ENCODE assay signal across 21 cellular contexts in the genomic region with DNA sequence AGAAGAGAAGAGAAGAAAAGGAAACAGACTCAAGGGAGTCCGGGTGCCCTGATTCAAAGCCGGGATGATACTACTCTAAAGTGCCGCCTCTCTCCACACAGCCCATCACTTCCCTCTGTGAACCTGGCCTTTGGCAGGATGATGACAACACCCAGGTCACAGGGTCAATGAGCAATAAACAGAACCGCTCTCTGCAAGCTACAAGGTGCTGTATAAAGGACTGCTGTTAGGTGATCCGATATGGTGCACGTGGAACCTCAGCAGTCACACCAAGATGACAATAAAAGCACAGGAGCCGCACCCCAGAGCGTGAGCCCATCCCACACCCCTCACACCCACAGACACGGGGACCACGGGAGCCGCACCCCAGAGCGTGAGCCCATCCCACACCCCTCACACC. TPM values are rescaled to one million over a fixed set of nuclear protein-coding genes. Genes with fewer than 3 reads are reported as not detected.
DNase-seq lines count a peak whose midpoint lies in the region; FAIRE-seq and TF ChIP-seq lines count a peak whose summit lies in the region.
"Had no signal": no experiment of that assay in that cellular context is flagged by ENCODE, and none has a peak within 500 bp of the region (broad histone marks: within the 10 kb centered on the region; RNA-seq: fewer than 3 reads in every experiment).

No MANE protein-coding gene starts in this region.

- H3K4me3 ChIP-seq in hepatocyte: no peak overlapping the region
- no peak overlapping the region for H3K4me3 ChIP-seq in small intestine (ENCODE audit: low read depth in 1 of 2, low read length in 2 of 2)
- H3K4me3 ChIP-seq in kidney (ENCODE audit: low read length in 2 of 2): no peak overlapping the region
- H3K4me3 ChIP-seq: PC-9, SK-N-MC had no signal

- no peak overlapping the region for H3K9ac ChIP-seq in kidney (ENCODE audit: low read length in 2 of 2)

- no peaks in the 10 kb centered on the region for H3K27me3 Mint-ChIP-seq in activated naive CD4-positive, alpha-beta T cell treated with anti-CD3 and anti-CD28 coated beads, Interleukin-2, amount 10 ng/mL, durations not matched to agents 7 days and 5 days

- DNase-seq in activated naive CD4-positive, alpha-beta T cell treated with anti-CD3 and anti-CD28 coated beads, Interleukin-2, amount 10 ng/mL, durations not matched to agents 7 days and 5 days: no peak
- no peak for DNase-seq in activated naive CD4-positive, alpha-beta T cell treated with Interleukin-2 at 50 U/mL for 16 hours
- peak; percentile 15 for DNase-seq in M059J (ENCODE audit: low read depth)
- DNase-seq in hepatocyte (ENCODE audit: low spot score): peak; percentile 61
- peak; percentile 92 for DNase-seq in small intestine
- no peak for DNase-seq in kidney
- DNase-seq in stimulated activated CD4-positive, alpha-beta T cell treated with anti-CD3 and anti-CD28 coated beads, Interleukin-4, amount 100 ng/mL, for 4 hours: no peak
- DNase-seq in NCI-H446 (lab: John Stamatoyannopoulos, UW): no peak
- DNase-seq: Calu3, DND-41, GF-D8, GOT3, Kasumi-1, MV-4-11, NCI-H1436, NCI-H2029 treated with DMSO at 0.1 percent for 48 hours, NCI-H526, PC-9 had no signal

- H3K79me2 ChIP-seq in hepatocyte: no peaks in the 10 kb centered on the region

- H3K27ac Mint-ChIP-seq in activated naive CD4-positive, alpha-beta T cell treated with anti-CD3 and anti-CD28 coated beads, Interleukin-2, amount 10 ng/mL, durations not matched to agents 7 days and 5 days: peak overlapping the region; percentile 33

- no peaks in the 10 kb centered on the region for H3K4me1 Mint-ChIP-seq in activated naive CD4-positive, alpha-beta T cell treated with anti-CD3 and anti-CD28 coated beads, Interleukin-2, amount 10 ng/mL, durations not matched to agents 7 days and 5 days

- H3K9me3 ChIP-seq in hepatocyte (ENCODE audit: low read depth) (no peaks in the 10 kb centered on the region), small intestine (ENCODE audit: control insufficient read depth, low read depth) (no peaks in the 10 kb centered on the region), kidney (ENCODE audit: control insufficient read depth in 1 of 2, low read length in 2 of 2) (no peaks in the 10 kb centered on the region)

- FAIRE-seq in small intestine (lab: Jason Lieb, UNC) (no peak), kidney (lab: Jason Lieb, UNC) (no peak)
- FAIRE-seq: A204.1 had no signal

- no peaks in the 10 kb centered on the region for H3K36me3 Mint-ChIP-seq in activated naive CD4-positive, alpha-beta T cell treated with anti-CD3 and anti-CD28 coated beads, Interleukin-2, amount 10 ng/mL, durations not matched to agents 7 days and 5 days

- no peaks in the 10 kb centered on the region for H3K9me3 Mint-ChIP-seq in activated naive CD4-positive, alpha-beta T cell treated with anti-CD3 and anti-CD28 coated beads, Interleukin-2, amount 10 ng/mL, durations not matched to agents 7 days and 5 days

- CTCF ChIA-PET in activated naive CD4-positive, alpha-beta T cell treated with anti-CD3 and anti-CD28 coated beads, Interleukin-2, amount 10 ng/mL, durations not matched to agents 7 days and 5 days (lab: Charles Lee): no interaction called here

- H3K9me2 ChIP-seq in hepatocyte (replicated peaks; ENCODE audit: insufficient read depth): no peaks in the 10 kb centered on the region

- H3K27ac ChIP-seq in hepatocyte (no peak overlapping the region), small intestine (ENCODE audit: low read depth in 1 of 2, low read length in 1 of 2) (no peak overlapping the region), kidney (ENCODE audit: low read depth in 2 of 2, low read length in 2 of 2) (no peak overlapping the region)
- H3K27ac ChIP-seq: C4-2B, PC-9, SK-N-MC had no signal

- no peaks in the 10 kb centered on the region for H4K20me1 ChIP-seq in hepatocyte (ENCODE audit: insufficient read depth, poor library complexity, severe bottlenecking)

- H3K36me3 ChIP-seq in hepatocyte (replicated peaks; ENCODE audit: insufficient read depth, low read depth) (no peaks in the 10 kb centered on the region), small intestine (ENCODE audit: control insufficient read depth in 2 of 2, insufficient read depth in 2 of 2, low read length in 2 of 2) (no peaks in the 10 kb centered on the region), kidney (ENCODE audit: control insufficient read depth in 1 of 2, insufficient read depth in 2 of 2, low read length in 2 of 2) (peaks cover 0 to 3% of the 10 kb centered on the region in 2 donors)

- 42% methylated on average over 6 of the region's 12 CpGs for WGBS in hepatocyte (ENCODE audit: low lambda C conversion rate, missing lambda C conversion rate)
- WGBS in small intestine, 3 donors: 19 to 62% (median 46%) methylated on average over 8 to 12 of the region's 12 CpGs

- H3K4me1 ChIP-seq in hepatocyte (ENCODE audit: insufficient read depth) (peaks cover 7% of the 10 kb centered on the region), small intestine (ENCODE audit: control insufficient read depth in 2 of 2, insufficient read depth in 1 of 2, low read depth in 1 of 2, low read length in 1 of 2) (no peaks in the 10 kb centered on the region), kidney (ENCODE audit: control insufficient read depth in 1 of 2, insufficient read depth in 1 of 2, low read depth in 1 of 2, low read length in 2 of 2) (no peaks in the 10 kb centered on the region)

- no peak overlapping the region for H3K4me3 Mint-ChIP-seq in activated naive CD4-positive, alpha-beta T cell treated with anti-CD3 and anti-CD28 coated beads, Interleukin-2, amount 10 ng/mL, durations not matched to agents 7 days and 5 days

- intact Hi-C loops in kidney (cut with DNase I): no loop called here

- H2AFZ ChIP-seq in hepatocyte: no peak overlapping the region
- H2AFZ ChIP-seq: PC-9 had no signal

- H3K27me3 ChIP-seq in hepatocyte (no peaks in the 10 kb centered on the region), small intestine (ENCODE audit: control insufficient read depth in 2 of 2, insufficient read depth in 2 of 2, low read length in 2 of 2) (no peaks in the 10 kb centered on the region)

- H3K4me2 ChIP-seq in hepatocyte: no peak overlapping the region
- H3K4me2 ChIP-seq: PC-9 had no signal

- no peak for TF ChIP-seq CTCF in hepatocyte (IDR thresholded peaks at IDR 0.05; ENCODE audit: poor library complexity)
- TF ChIP-seq CTCF in kidney (IDR thresholded peaks at IDR 0.05; ENCODE audit: borderline replicate concordance, extremely low read depth, insufficient read depth): no peak

RNA-seq across cellular contexts. Expression of gene TTLL1, which starts 10.7 kb away (rescaled TPM):
- total RNA-seq in M059J (2014; rRNA removed; shearing (Covaris generic)): 2.1 and 6.2 TPM in 2 replicates
- 4.9 and 6.4 TPM in 2 replicates for total RNA-seq in hepatocyte
- polyA plus RNA-seq in hepatocyte: 8.7 and 9.5 TPM in 2 replicates
- polyA plus RNA-seq in small intestine: 1 to 10 TPM; 1.1 to 4.2 (median 1.1) TPM
- 8.4 TPM for total RNA-seq in kidney
- polyA plus RNA-seq in kidney (ENCODE audit: insufficient read depth, low read depth, low replicate concordance): 11.5 TPM

RNA-seq across cellular contexts. Expression of gene BIK, which starts 32.0 kb away (rescaled TPM):
- 0.86 and 1.1 TPM in 2 replicates for total RNA-seq in M059J (2014; rRNA removed; shearing (Covaris generic))
- total RNA-seq in hepatocyte (2.0 and 10.6 TPM in 2 replicates), kidney (4.7 TPM)
- polyA plus RNA-seq in hepatocyte (15.5 and 17.7 TPM in 2 replicates), small intestine (10 to 100 TPM; 14.7 to 26.2 (median 22.7) TPM), kidney (ENCODE audit: insufficient read depth, low read depth, low replicate concordance) (4.8 TPM)

Comparison
In these comparisons a context has a peak if more than half of its experiments do, and no peak if none do; other contexts are left out.
1. DNase-seq: peak in M059J (single experiment), hepatocyte (single experiment) and small intestine (single experiment); none in activated naive CD4-positive, alpha-beta T cell treated with anti-CD3 and anti-CD28 coated beads, Interleukin-2, amount 10 ng/mL, durations not matched to agents 7 days and 5 days (single experiment), activated naive CD4-positive, alpha-beta T cell treated with Interleukin-2 at 50 U/mL for 16 hours (single experiment), kidney (single experiment), stimulated activated CD4-positive, alpha-beta T cell treated with anti-CD3 and anti-CD28 coated beads, Interleukin-4, amount 100 ng/mL, for 4 hours (0 of 2) and NCI-H446 (0 of 2).